In the genomic region with DNA sequence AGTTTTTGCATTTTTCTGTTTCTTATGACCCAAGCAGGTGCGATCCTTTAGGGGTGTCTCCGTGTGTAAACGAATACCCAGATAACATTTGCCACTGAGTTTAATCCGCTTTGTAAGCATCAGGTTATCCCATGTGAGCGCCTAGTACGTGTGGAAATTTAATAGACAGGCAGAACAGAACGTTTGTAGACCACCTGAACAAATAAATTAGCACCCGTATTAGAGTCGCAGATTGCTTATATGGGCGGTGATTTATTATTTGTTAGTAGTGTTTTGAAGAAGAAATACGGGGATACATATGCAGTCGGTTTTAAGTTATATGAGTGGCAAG, we compare ENCODE assay signal across 1 cellular context.
TF ChIP-seq lines count a peak whose summit lies in the region.

No MANE protein-coding gene starts in this region.

TF ChIP-seq in GM23338, 12 proteins besides CTCF, POLR2A, EP300 and RAD21:
- TF ChIP-seq STAT1 (IDR thresholded peaks at IDR 0.05; ENCODE audit: unreplicated experiment) (no peak), NANOG (IDR thresholded peaks at IDR 0.05; ENCODE audit: borderline replicate concordance) (no peak), ZNF114 (CRISPR knock-in tag; IDR thresholded peaks at IDR 0.05) (no peak), CREB1 (CRISPR knock-in tag; IDR thresholded peaks at IDR 0.05; ENCODE audit: low read depth) (no peak), ZNF331 (CRISPR knock-in tag; IDR thresholded peaks at IDR 0.05; ENCODE audit: low read depth) (no peak), JUNB (IDR thresholded peaks at IDR 0.05; ENCODE audit: unreplicated experiment) (no peak), EZH2phosphoT487 (IDR thresholded peaks at IDR 0.05; ENCODE audit: unreplicated experiment) (no peak), POLR2AphosphoS5 (IDR thresholded peaks at IDR 0.05; ENCODE audit: low read depth) (no peak), EZH2 (IDR thresholded peaks at IDR 0.05; ENCODE audit: low read depth, unreplicated experiment) (no peak)
- TF ChIP-seq, protein P1, sequence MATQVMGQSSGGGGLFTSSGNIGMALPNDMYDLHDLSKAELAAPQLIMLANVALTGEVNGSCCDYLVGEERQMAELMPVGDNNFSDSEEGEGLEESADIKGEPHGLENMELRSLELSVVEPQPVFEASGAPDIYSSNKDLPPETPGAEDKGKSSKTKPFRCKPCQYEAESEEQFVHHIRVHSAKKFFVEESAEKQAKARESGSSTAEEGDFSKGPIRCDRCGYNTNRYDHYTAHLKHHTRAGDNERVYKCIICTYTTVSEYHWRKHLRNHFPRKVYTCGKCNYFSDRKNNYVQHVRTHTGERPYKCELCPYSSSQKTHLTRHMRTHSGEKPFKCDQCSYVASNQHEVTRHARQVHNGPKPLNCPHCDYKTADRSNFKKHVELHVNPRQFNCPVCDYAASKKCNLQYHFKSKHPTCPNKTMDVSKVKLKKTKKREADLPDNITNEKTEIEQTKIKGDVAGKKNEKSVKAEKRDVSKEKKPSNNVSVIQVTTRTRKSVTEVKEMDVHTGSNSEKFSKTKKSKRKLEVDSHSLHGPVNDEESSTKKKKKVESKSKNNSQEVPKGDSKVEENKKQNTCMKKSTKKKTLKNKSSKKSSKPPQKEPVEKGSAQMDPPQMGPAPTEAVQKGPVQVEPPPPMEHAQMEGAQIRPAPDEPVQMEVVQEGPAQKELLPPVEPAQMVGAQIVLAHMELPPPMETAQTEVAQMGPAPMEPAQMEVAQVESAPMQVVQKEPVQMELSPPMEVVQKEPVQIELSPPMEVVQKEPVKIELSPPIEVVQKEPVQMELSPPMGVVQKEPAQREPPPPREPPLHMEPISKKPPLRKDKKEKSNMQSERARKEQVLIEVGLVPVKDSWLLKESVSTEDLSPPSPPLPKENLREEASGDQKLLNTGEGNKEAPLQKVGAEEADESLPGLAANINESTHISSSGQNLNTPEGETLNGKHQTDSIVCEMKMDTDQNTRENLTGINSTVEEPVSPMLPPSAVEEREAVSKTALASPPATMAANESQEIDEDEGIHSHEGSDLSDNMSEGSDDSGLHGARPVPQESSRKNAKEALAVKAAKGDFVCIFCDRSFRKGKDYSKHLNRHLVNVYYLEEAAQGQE (IDR thresholded peaks at IDR 0.05; ENCODE audit: unreplicated experiment), result no peak
- TF ChIP-seq, protein P2, sequence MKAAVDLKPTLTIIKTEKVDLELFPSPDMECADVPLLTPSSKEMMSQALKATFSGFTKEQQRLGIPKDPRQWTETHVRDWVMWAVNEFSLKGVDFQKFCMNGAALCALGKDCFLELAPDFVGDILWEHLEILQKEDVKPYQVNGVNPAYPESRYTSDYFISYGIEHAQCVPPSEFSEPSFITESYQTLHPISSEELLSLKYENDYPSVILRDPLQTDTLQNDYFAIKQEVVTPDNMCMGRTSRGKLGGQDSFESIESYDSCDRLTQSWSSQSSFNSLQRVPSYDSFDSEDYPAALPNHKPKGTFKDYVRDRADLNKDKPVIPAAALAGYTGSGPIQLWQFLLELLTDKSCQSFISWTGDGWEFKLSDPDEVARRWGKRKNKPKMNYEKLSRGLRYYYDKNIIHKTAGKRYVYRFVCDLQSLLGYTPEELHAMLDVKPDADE (IDR thresholded peaks at IDR 0.05), result no peak
- TF ChIP-seq, protein P3, sequence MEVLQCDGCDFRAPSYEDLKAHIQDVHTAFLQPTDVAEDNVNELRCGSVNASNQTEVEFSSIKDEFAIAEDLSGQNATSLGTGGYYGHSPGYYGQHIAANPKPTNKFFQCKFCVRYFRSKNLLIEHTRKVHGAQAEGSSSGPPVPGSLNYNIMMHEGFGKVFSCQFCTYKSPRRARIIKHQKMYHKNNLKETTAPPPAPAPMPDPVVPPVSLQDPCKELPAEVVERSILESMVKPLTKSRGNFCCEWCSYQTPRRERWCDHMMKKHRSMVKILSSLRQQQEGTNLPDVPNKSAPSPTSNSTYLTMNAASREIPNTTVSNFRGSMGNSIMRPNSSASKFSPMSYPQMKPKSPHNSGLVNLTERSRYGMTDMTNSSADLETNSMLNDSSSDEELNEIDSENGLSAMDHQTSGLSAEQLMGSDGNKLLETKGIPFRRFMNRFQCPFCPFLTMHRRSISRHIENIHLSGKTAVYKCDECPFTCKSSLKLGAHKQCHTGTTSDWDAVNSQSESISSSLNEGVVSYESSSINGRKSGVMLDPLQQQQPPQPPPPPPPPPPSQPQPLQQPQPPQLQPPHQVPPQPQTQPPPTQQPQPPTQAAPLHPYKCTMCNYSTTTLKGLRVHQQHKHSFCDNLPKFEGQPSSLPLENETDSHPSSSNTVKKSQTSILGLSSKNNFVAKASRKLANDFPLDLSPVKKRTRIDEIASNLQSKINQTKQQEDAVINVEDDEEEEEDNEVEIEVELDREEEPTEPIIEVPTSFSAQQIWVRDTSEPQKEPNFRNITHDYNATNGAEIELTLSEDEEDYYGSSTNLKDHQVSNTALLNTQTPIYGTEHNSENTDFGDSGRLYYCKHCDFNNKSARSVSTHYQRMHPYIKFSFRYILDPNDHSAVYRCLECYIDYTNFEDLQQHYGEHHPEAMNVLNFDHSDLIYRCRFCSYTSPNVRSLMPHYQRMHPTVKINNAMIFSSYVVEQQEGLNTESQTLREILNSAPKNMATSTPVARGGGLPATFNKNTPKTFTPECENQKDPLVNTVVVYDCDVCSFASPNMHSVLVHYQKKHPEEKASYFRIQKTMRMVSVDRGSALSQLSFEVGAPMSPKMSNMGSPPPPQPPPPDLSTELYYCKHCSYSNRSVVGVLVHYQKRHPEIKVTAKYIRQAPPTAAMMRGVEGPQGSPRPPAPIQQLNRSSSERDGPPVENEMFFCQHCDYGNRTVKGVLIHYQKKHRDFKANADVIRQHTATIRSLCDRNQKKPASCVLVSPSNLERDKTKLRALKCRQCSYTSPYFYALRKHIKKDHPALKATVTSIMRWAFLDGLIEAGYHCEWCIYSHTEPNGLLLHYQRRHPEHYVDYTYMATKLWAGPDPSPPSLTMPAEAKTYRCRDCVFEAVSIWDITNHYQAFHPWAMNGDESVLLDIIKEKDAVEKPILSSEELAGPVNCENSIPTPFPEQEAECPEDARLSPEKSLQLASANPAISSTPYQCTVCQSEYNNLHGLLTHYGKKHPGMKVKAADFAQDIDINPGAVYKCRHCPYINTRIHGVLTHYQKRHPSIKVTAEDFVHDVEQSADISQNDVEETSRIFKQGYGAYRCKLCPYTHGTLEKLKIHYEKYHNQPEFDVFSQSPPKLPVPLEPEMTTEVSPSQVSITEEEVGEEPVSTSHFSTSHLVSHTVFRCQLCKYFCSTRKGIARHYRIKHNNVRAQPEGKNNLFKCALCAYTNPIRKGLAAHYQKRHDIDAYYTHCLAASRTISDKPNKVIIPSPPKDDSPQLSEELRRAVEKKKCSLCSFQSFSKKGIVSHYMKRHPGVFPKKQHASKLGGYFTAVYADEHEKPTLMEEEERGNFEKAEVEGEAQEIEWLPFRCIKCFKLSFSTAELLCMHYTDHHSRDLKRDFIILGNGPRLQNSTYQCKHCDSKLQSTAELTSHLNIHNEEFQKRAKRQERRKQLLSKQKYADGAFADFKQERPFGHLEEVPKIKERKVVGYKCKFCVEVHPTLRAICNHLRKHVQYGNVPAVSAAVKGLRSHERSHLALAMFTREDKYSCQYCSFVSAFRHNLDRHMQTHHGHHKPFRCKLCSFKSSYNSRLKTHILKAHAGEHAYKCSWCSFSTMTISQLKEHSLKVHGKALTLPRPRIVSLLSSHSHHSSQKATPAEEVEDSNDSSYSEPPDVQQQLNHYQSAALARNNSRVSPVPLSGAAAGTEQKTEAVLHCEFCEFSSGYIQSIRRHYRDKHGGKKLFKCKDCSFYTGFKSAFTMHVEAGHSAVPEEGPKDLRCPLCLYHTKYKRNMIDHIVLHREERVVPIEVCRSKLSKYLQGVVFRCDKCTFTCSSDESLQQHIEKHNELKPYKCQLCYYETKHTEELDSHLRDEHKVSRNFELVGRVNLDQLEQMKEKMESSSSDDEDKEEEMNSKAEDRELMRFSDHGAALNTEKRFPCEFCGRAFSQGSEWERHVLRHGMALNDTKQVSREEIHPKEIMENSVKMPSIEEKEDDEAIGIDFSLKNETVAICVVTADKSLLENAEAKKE (CRISPR knock-in tag; IDR thresholded peaks at IDR 0.05), result no peak
